ENCODE assay signal across 1 cellular context in the genomic region with DNA sequence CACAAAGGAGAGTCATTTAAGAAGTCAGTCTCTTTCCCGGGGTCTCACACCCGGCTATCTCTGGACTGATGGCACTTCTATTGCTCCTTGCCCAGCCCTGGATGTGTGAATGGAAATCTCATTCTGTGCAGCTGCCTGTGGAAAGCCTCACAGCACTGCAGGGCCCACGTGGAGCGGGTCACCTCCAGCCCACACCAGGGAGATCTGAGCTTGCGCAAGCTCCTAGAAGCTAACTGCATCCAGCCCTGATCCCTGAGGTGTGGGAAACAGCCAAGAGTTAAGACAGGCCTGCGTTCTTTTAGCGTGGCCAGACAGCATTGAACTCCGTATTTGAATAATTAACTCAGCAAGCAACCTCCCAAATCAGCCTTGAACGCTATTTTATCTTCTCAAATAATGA.
TF ChIP-seq lines count a peak whose summit lies in the region.

No MANE protein-coding gene starts in this region.

TF ChIP-seq in K562, 482 proteins besides CTCF, POLR2A, EP300 and RAD21:
- TF ChIP-seq, protein P1, sequence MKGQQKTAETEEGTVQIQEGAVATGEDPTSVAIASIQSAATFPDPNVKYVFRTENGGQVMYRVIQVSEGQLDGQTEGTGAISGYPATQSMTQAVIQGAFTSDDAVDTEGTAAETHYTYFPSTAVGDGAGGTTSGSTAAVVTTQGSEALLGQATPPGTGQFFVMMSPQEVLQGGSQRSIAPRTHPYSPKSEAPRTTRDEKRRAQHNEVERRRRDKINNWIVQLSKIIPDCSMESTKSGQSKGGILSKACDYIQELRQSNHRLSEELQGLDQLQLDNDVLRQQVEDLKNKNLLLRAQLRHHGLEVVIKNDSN (CRISPR knock-in tag; IDR thresholded peaks at IDR 0.05), result 0 out of 2 replicates have a peak, but pooled peaks have one; percentile 20
- TF ChIP-seq SNIP1 (IDR thresholded peaks at IDR 0.05; ENCODE audit: low read depth), result no peak
- TF ChIP-seq ZNF3 (CRISPR knock-in tag; IDR thresholded peaks at IDR 0.05), result no peak
- no peak for TF ChIP-seq ARID2 (IDR thresholded peaks at IDR 0.05)
- no peak for TF ChIP-seq FOXP1 (CRISPR knock-in tag; IDR thresholded peaks at IDR 0.05)
- TF ChIP-seq SRSF3 (IDR thresholded peaks at IDR 0.05; ENCODE audit: insufficient read depth, low read length), result no peak
- TF ChIP-seq CREM (IDR thresholded peaks at IDR 0.05; ENCODE audit: low read depth), result no peak
- no peak for TF ChIP-seq ASH1L (IDR thresholded peaks at IDR 0.05; ENCODE audit: borderline replicate concordance, low read depth, partially characterized antibody)
- no peak for TF ChIP-seq KLF16 (IDR thresholded peaks at IDR 0.05)
- TF ChIP-seq SMAD4 (CRISPR knock-in tag; conservative IDR thresholded peaks at IDR 0.05), result no peak
- TF ChIP-seq MYC (IDR thresholded peaks at IDR 0.05; ENCODE audit: low read depth, low read length), result 0 out of 2 replicates have a peak, but pooled peaks have one; percentile 11
- TF ChIP-seq MYC (CRISPR knock-in tag; IDR thresholded peaks at IDR 0.05; ENCODE audit: borderline replicate concordance, low read depth), result no peak
- TF ChIP-seq RBFOX2 (IDR thresholded peaks at IDR 0.05; ENCODE audit: low read depth, low read length), result no peak
- TF ChIP-seq, protein P2, sequence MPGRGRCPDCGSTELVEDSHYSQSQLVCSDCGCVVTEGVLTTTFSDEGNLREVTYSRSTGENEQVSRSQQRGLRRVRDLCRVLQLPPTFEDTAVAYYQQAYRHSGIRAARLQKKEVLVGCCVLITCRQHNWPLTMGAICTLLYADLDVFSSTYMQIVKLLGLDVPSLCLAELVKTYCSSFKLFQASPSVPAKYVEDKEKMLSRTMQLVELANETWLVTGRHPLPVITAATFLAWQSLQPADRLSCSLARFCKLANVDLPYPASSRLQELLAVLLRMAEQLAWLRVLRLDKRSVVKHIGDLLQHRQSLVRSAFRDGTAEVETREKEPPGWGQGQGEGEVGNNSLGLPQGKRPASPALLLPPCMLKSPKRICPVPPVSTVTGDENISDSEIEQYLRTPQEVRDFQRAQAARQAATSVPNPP (IDR thresholded peaks at IDR 0.05; ENCODE audit: borderline replicate concordance, insufficient read depth, insufficient read length), result no peak
- no peak for TF ChIP-seq KHSRP (IDR thresholded peaks at IDR 0.05)
- no peak for TF ChIP-seq ZNF347 (CRISPR knock-in tag; IDR thresholded peaks at IDR 0.05; ENCODE audit: low read depth)
- TF ChIP-seq STAT5B (CRISPR knock-in tag; IDR thresholded peaks at IDR 0.05), result no peak
- TF ChIP-seq CEBPB (tag; IDR thresholded peaks at IDR 0.05), result peak; percentile 93
- TF ChIP-seq MCM3 (IDR thresholded peaks at IDR 0.05), result no peak
- TF ChIP-seq EP400 (IDR thresholded peaks at IDR 0.05), result no peak
- TF ChIP-seq, protein P3, sequence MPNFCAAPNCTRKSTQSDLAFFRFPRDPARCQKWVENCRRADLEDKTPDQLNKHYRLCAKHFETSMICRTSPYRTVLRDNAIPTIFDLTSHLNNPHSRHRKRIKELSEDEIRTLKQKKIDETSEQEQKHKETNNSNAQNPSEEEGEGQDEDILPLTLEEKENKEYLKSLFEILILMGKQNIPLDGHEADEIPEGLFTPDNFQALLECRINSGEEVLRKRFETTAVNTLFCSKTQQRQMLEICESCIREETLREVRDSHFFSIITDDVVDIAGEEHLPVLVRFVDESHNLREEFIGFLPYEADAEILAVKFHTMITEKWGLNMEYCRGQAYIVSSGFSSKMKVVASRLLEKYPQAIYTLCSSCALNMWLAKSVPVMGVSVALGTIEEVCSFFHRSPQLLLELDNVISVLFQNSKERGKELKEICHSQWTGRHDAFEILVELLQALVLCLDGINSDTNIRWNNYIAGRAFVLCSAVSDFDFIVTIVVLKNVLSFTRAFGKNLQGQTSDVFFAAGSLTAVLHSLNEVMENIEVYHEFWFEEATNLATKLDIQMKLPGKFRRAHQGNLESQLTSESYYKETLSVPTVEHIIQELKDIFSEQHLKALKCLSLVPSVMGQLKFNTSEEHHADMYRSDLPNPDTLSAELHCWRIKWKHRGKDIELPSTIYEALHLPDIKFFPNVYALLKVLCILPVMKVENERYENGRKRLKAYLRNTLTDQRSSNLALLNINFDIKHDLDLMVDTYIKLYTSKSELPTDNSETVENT (CRISPR knock-in tag; IDR thresholded peaks at IDR 0.05), result no peak
- no peak for TF ChIP-seq ZNF830 (CRISPR knock-in tag; IDR thresholded peaks at IDR 0.05)
- no peak for TF ChIP-seq TCFL5 (CRISPR knock-in tag; conservative IDR thresholded peaks at IDR 0.05)
- no peak for TF ChIP-seq ZNF12 (CRISPR knock-in tag; IDR thresholded peaks at IDR 0.05)
- TF ChIP-seq, protein P4, sequence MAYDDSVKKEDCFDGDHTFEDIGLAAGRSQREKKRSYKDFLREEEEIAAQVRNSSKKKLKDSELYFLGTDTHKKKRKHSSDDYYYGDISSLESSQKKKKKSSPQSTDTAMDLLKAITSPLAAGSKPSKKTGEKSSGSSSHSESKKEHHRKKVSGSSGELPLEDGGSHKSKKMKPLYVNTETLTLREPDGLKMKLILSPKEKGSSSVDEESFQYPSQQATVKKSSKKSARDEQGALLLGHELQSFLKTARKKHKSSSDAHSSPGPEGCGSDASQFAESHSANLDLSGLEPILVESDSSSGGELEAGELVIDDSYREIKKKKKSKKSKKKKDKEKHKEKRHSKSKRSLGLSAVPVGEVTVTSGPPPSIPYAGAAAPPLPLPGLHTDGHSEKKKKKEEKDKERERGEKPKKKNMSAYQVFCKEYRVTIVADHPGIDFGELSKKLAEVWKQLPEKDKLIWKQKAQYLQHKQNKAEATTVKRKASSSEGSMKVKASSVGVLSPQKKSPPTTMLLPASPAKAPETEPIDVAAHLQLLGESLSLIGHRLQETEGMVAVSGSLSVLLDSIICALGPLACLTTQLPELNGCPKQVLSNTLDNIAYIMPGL (CRISPR knock-in tag; IDR thresholded peaks at IDR 0.05), result no peak
- TF ChIP-seq, protein P5, sequence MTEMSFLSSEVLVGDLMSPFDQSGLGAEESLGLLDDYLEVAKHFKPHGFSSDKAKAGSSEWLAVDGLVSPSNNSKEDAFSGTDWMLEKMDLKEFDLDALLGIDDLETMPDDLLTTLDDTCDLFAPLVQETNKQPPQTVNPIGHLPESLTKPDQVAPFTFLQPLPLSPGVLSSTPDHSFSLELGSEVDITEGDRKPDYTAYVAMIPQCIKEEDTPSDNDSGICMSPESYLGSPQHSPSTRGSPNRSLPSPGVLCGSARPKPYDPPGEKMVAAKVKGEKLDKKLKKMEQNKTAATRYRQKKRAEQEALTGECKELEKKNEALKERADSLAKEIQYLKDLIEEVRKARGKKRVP (CRISPR knock-in tag; IDR thresholded peaks at IDR 0.05), result no peak
- no peak for TF ChIP-seq ZNF696 (CRISPR knock-in tag; conservative IDR thresholded peaks at IDR 0.05)
- TF ChIP-seq, protein P6, sequence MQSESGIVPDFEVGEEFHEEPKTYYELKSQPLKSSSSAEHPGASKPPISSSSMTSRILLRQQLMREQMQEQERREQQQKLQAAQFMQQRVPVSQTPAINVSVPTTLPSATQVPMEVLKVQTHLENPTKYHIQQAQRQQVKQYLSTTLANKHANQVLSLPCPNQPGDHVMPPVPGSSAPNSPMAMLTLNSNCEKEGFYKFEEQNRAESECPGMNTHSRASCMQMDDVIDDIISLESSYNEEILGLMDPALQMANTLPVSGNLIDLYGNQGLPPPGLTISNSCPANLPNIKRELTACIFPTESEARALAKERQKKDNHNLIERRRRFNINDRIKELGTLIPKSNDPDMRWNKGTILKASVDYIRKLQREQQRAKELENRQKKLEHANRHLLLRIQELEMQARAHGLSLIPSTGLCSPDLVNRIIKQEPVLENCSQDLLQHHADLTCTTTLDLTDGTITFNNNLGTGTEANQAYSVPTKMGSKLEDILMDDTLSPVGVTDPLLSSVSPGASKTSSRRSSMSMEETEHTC (IDR thresholded peaks at IDR 0.05), result no peak
- TF ChIP-seq CEBPG (CRISPR knock-in tag; IDR thresholded peaks at IDR 0.05), result peak; percentile 72
- no peak; a peak in 2 of 4 replicates for TF ChIP-seq CEBPG (tag; conservative IDR thresholded peaks at IDR 0.05 in 1 of 2, IDR thresholded peaks at IDR 0.05 in 1 of 2)
- no peak for TF ChIP-seq KLF6 (CRISPR knock-in tag; IDR thresholded peaks at IDR 0.05; ENCODE audit: borderline replicate concordance)
- no peak for TF ChIP-seq BHLHE40 (IDR thresholded peaks at IDR 0.05; ENCODE audit: low read length)
- no peak for TF ChIP-seq PHB2 (IDR thresholded peaks at IDR 0.05; ENCODE audit: low read depth)
- TF ChIP-seq NEUROD1 (IDR thresholded peaks at IDR 0.05; ENCODE audit: borderline replicate concordance, low read depth, low read length, partially characterized antibody), result no peak
- TF ChIP-seq ZBTB17 (CRISPR knock-in tag; IDR thresholded peaks at IDR 0.05), result no peak
TF ChIP-seq in K562: peak in this region for 4.
